19 cellular contexts compared by ENCODE assay signal in genomic region chr2:143960177-143960576, GRCh38.
"Had no signal": no experiment of that assay in that cellular context is flagged by ENCODE, and none has a peak within 500 bp of the region (broad histone marks: within the 10 kb centered on the region; RNA-seq: fewer than 3 reads in every experiment).

No MANE protein-coding gene starts in this region.

- DNase-seq: activated CD4-positive, alpha-beta T cell treated with anti-CD3 and anti-CD28 coated beads for 48 hours; activated CD8-positive, alpha-beta memory T cell treated with anti-CD3 and anti-CD28 coated beads, Interleukin-2, amount 50 U/mL, for 4 hours; activated CD8-positive, alpha-beta T cell treated with anti-CD3 and anti-CD28 coated beads, Interleukin-2, amount 10 ng/mL, durations not matched to agents 7 days and 5 days; activated gamma-delta T cell; activated T-cell treated with anti-CD3 and anti-CD28 coated beads, Interleukin-2, amount 50 U/mL, for 72 hours; amniotic stem cell; cortex of kidney; effector CD8-positive, alpha-beta T cell; heart right ventricle; islet precursor cell; left lung; mucosa of descending colon; naive thymus-derived CD4-positive, alpha-beta T cell; pancreas; stimulated activated CD4-positive, alpha-beta T cell treated with anti-CD3 and anti-CD28 coated beads, Interleukin-12 subunit alpha, Interleukin-12 subunit beta, amount 100 ng/mL, for 4 hours; stimulated activated CD4-positive, alpha-beta T cell treated with anti-CD3 and anti-CD28 coated beads, Interleukin-2, amount 100 ng/mL, for 24 hours; upper lobe of right lung had no signal

- H3K4me3 ChIP-seq: gastroesophageal sphincter, heart right ventricle, left lung, mucosa of descending colon, pancreas, thoracic aorta, upper lobe of right lung had no signal
